In the genomic region with DNA sequence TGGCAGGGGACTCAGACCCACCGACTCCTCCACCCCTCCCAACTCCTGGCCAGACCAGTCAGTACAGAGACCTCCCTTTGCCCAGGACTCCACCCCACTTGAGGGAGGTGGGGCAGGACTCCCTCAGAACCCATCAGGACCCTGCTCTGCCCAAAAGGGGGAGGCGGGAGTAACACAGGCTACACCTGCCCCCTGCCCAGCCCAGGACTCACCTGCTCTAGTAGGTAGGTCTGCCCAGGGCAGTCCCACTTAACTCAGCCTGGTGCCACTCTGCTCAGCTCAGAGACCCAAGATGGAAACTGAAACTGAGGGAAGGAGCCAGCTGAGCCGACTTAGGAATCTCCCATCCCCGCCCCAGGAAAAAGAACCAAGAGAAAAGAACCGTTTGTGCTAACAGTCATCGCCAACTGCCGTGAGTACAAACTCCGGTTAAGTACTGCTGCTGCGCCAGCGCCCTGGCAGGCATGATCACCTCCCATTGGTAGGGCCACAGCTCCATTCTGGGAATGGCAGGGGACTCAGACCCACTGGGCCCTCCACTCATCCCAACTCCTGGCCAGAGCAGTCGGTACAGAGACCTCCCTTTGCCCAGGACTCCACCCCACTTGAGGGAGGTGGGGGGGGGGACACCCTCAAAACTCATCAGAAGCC, we compare ENCODE assay signal across 8 cellular contexts. TPM values are rescaled to one million over a fixed set of nuclear protein-coding genes. Genes with fewer than 3 reads are reported as not detected.
DNase-seq lines count a peak whose midpoint lies in the region; ATAC-seq and TF ChIP-seq lines count a peak whose summit lies in the region.

No MANE protein-coding gene starts in this region.

- H3K9me3 Mint-ChIP-seq in CD14-positive monocyte, result no peaks in the 10 kb centered on the region
- no peaks in the 10 kb centered on the region for H3K9me3 Mint-ChIP-seq in T-helper 2 cell treated with Interferon-gamma antibody and Interleukin-4, amounts not matched to agents 5 μg/mL and 100 μg/mL, for 36 hours

- peaks cover 39% of the 10 kb centered on the region for H3K4me1 Mint-ChIP-seq in CD14-positive monocyte
- peaks cover 37% of the 10 kb centered on the region for H3K4me1 Mint-ChIP-seq in T-helper 2 cell treated with Interferon-gamma antibody and Interleukin-4, amounts not matched to agents 5 μg/mL and 100 μg/mL, for 36 hours (ENCODE audit: low read depth)

- POLR2A ChIA-PET in HEK293T (lab: Yijun Ruan, JAX), result interaction anchor here (0.8 to 4.4 kb wide), 4 partner anchors 9 to 145 kb away, joined by 3 to 26 read pairs (median 6); a partner anchor contains a TSS

- DNase-seq in CD14-positive monocyte (ENCODE audit: low spot score) (no peak), epithelial cell of proximal tubule (ENCODE audit: low read depth) (no peak), omental fat pad (ENCODE audit: low spot score) (no peak), HEK293T (ENCODE audit: extremely low spot score) (no peak), NCI-H1417 treated with DMSO at 0.1 percent for 48 hours (lab: John Stamatoyannopoulos, UW) (no peak)
- peak; percentile 27 for DNase-seq in T-helper 2 cell treated with Interferon-gamma antibody and Interleukin-4, amounts not matched to agents 5 μg/mL and 100 μg/mL, for 36 hours (ENCODE audit: low spot score)
- DNase-seq in activated effector memory CD4-positive, alpha-beta T cell treated with Interleukin-2 at 50 U/mL for 16 hours, result no peak

- peak overlapping the region; percentile 88 to 93 for H3K4me3 Mint-ChIP-seq in CD14-positive monocyte
- peak overlapping the region; percentile 94 for H3K4me3 Mint-ChIP-seq in T-helper 2 cell treated with Interferon-gamma antibody and Interleukin-4, amounts not matched to agents 5 μg/mL and 100 μg/mL, for 36 hours

- H3K27ac Mint-ChIP-seq in CD14-positive monocyte, result peak overlapping the region; percentile 88 to 95 (median 93)
- peak overlapping the region; percentile 98 for H3K27ac Mint-ChIP-seq in T-helper 2 cell treated with Interferon-gamma antibody and Interleukin-4, amounts not matched to agents 5 μg/mL and 100 μg/mL, for 36 hours

- ATAC-seq in GM21737 (IDR thresholded peaks at IDR 0.05; ENCODE audit: unreplicated experiment) (peak; percentile 2), omental fat pad (ENCODE audit: low FRiP score) (peak; percentile 56)

- TF ChIP-seq CTCF in CD14-positive monocyte (IDR thresholded peaks at IDR 0.05) (no peak), epithelial cell of proximal tubule (conservative IDR thresholded peaks at IDR 0.05; ENCODE audit: low read depth, low read length) (no peak), omental fat pad (IDR thresholded peaks at IDR 0.05) (no peak)

- intact Hi-C loops in CD14-positive monocyte (cut with micrococcal nuclease), result loop anchor here in 1 of 2 donors (5.0 kb wide), 2 partner anchors 50 to 195 kb away; a partner anchor contains a TSS

- CTCF ChIA-PET in HEK293T (lab: Yijun Ruan, JAX), result interaction anchor here (1.2 kb wide), 1 partner anchor 8 kb away, joined by 3 read pairs; no protein-coding TSS in a partner anchor

- peaks cover 0 to 7% (median 0%) of the 10 kb centered on the region in 3 donors for H3K27me3 Mint-ChIP-seq in CD14-positive monocyte (ENCODE audit: low read depth in 3 of 3)
- H3K27me3 Mint-ChIP-seq in T-helper 2 cell treated with Interferon-gamma antibody and Interleukin-4, amounts not matched to agents 5 μg/mL and 100 μg/mL, for 36 hours (ENCODE audit: low read depth), result no peaks in the 10 kb centered on the region

- H3K36me3 Mint-ChIP-seq in CD14-positive monocyte, result peaks cover 35 to 38% of the 10 kb centered on the region in 2 donors
- H3K36me3 Mint-ChIP-seq in T-helper 2 cell treated with Interferon-gamma antibody and Interleukin-4, amounts not matched to agents 5 μg/mL and 100 μg/mL, for 36 hours (ENCODE audit: low read depth), result peaks cover 36% of the 10 kb centered on the region

- peak overlapping the region; percentile 66 for H3K4me3 ChIP-seq in epithelial cell of proximal tubule (ENCODE audit: low read depth, low read length)

TF ChIP-seq in HEK293T, 16 proteins besides CTCF, POLR2A, EP300 and RAD21:
- TF ChIP-seq LEF1 (IDR thresholded peaks at IDR 0.05; ENCODE audit: borderline replicate concordance) (no peak), SP1 (IDR thresholded peaks at IDR 0.05) (no peak), ELF4 (IDR thresholded peaks at IDR 0.05) (no peak), ARNT (IDR thresholded peaks at IDR 0.05) (no peak), BHLHE40 (IDR thresholded peaks at IDR 0.05; ENCODE audit: borderline replicate concordance) (no peak), L3MBTL2 (conservative IDR thresholded peaks at IDR 0.05) (no peak), FOXK2 (IDR thresholded peaks at IDR 0.05) (no peak), SUZ12 (IDR thresholded peaks at IDR 0.05) (no peak), TARDBP (IDR thresholded peaks at IDR 0.05) (no peak), FOXA1 (IDR thresholded peaks at IDR 0.05) (no peak), NFRKB (IDR thresholded peaks at IDR 0.05) (no peak), HDGF (IDR thresholded peaks at IDR 0.05; ENCODE audit: borderline replicate concordance) (no peak), ZNF384 (IDR thresholded peaks at IDR 0.05) (no peak), CTBP1 (IDR thresholded peaks at IDR 0.05; ENCODE audit: borderline replicate concordance) (no peak), FOXM1 (IDR thresholded peaks at IDR 0.05; ENCODE audit: borderline replicate concordance) (no peak)
- TF ChIP-seq, protein P1, sequence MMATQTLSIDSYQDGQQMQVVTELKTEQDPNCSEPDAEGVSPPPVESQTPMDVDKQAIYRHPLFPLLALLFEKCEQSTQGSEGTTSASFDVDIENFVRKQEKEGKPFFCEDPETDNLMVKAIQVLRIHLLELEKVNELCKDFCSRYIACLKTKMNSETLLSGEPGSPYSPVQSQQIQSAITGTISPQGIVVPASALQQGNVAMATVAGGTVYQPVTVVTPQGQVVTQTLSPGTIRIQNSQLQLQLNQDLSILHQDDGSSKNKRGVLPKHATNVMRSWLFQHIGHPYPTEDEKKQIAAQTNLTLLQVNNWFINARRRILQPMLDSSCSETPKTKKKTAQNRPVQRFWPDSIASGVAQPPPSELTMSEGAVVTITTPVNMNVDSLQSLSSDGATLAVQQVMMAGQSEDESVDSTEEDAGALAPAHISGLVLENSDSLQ (IDR thresholded peaks at IDR 0.05), result no peak

RNA-seq across cellular contexts. Expression of a gene that starts 0.5 kb away (rescaled TPM):
- 10 to 100 TPM; 13.2 to 16.0 TPM for polyA plus RNA-seq in CD14-positive monocyte
- total RNA-seq in epithelial cell of proximal tubule (2.7 and 4.6 TPM in 2 replicates), omental fat pad (10 to 100 TPM in 2 of 4 donors, 1 to 10 TPM in 2; 7.8 to 21.8 (median 10.2) TPM)

RNA-seq across cellular contexts. Expression of a gene that starts 9.1 kb away (rescaled TPM):
- 1 to 10 TPM; 1.9 to 2.0 TPM for polyA plus RNA-seq in CD14-positive monocyte
- 13.1 and 18.6 TPM in 2 replicates for total RNA-seq in epithelial cell of proximal tubule
- 10 to 100 TPM; 30.2 to 68.7 (median 33.9) TPM for total RNA-seq in omental fat pad

RNA-seq across cellular contexts. Expression of a gene that starts 10.6 kb away (rescaled TPM):
- not detected for polyA plus RNA-seq in CD14-positive monocyte
- total RNA-seq in epithelial cell of proximal tubule, result not detected in 2 replicates
- under 1 TPM in 1 of 4 donors, not detected in 3; 0.25 TPM for total RNA-seq in omental fat pad

RNA-seq across cellular contexts. Expression of a gene that starts 13.8 kb away (rescaled TPM):
- polyA plus RNA-seq in CD14-positive monocyte, result under 1 TPM in 1 of 2 donors, not detected in 1; 0.09 TPM
- total RNA-seq in epithelial cell of proximal tubule (0.07 TPM in 1 of 2 replicates, not detected in the other), omental fat pad (not detected)

RNA-seq across cellular contexts. Expression of a gene that starts 42.8 kb away (rescaled TPM):
- polyA plus RNA-seq in CD14-positive monocyte, result 100 to 1,000 TPM; 165 to 171 TPM
- total RNA-seq in epithelial cell of proximal tubule, result 89.4 and 150 TPM in 2 replicates
- total RNA-seq in omental fat pad, result 100 to 1,000 TPM; 122 to 178 (median 158) TPM
